Comparison of ENCODE assay signal across 21 cellular contexts in genomic region chr14:27672047-27672446, GRCh38.
DNase-seq lines count a peak whose midpoint lies in the region; ATAC-seq, FAIRE-seq and TF ChIP-seq lines count a peak whose summit lies in the region.
"Had no signal": no experiment of that assay in that cellular context is flagged by ENCODE, and none has a peak within 500 bp of the region (broad histone marks: within the 10 kb centered on the region; RNA-seq: fewer than 3 reads in every experiment).

No MANE protein-coding gene starts in this region.

- H4K20me1 ChIP-seq in PC-3 (ENCODE audit: low read length) (no peaks in the 10 kb centered on the region), endothelial cell of umbilical vein (replicated peaks; ENCODE audit: control insufficient read depth, extremely low read depth, insufficient read depth, low read length) (no peaks in the 10 kb centered on the region)

- dilution Hi-C loops in endothelial cell of umbilical vein (cut with MboI; ENCODE audit: extremely low pct_ligation_motif_present, low sequenced_read_pairs), result no loop called here

- ATAC-seq in PC-3 (peak; percentile 84), Right ventricle myocardium superior (ENCODE audit: poor library complexity) (no peak), HG02885 (IDR thresholded peaks at IDR 0.05; ENCODE audit: poor library complexity, unreplicated experiment) (no peak)
- ATAC-seq: natural killer cell treated with Interleukin-12 subunit alpha and Interleukin-12 subunit beta and Interleukin-15 and Interleukin-18, amount 100 ng/mL, for 72 hours; psoas muscle had no signal

- no peaks in the 10 kb centered on the region for H3K9me1 ChIP-seq in endothelial cell of umbilical vein (replicated peaks; ENCODE audit: control insufficient read depth, extremely low read depth, insufficient read depth, low read length)

- DNase-seq in HT1080 (ENCODE audit: low read depth), result peak; percentile 40
- DNase-seq in PC-3, result peak; percentile 22
- peak; percentile 85 for DNase-seq in endothelial cell of umbilical vein (ENCODE audit: low read depth, low spot score)
- DNase-seq in Right ventricle myocardium superior, result no peak
- no peak for DNase-seq in activated T-cell treated with anti-CD3 and anti-CD28 coated beads, Interleukin-2, amount 50 U/mL, for 48 hours
- DNase-seq in NCI-H2171 (lab: John Stamatoyannopoulos, UW), result no peak
- DNase-seq: activated CD4-positive, alpha-beta T cell treated with anti-CD3 and anti-CD28 coated beads for 48 hours; activated CD8-positive, alpha-beta memory T cell treated with anti-CD3 and anti-CD28 coated beads, Interleukin-2, amount 50 U/mL, for 4 hours; AML-193; aorta; COR-L47; foreskin fibroblast; hypothalamus; NCI-H2227 treated with DMSO at 0.1 percent for 48 hours; psoas muscle; SJCRH30; spleen; stimulated activated CD8-positive, alpha-beta memory T cell treated with anti-CD3 and anti-CD28 coated beads, Interleukin-4, amount 100 ng/mL, for 48 hours had no signal

- no peaks in the 10 kb centered on the region for H3K9me3 ChIP-seq in PC-3 (ENCODE audit: low read length)
- H3K9me3 ChIP-seq in endothelial cell of umbilical vein (replicated peaks; ENCODE audit: control insufficient read depth, insufficient read depth, low read length), result no peaks in the 10 kb centered on the region
- H3K9me3 ChIP-seq: psoas muscle, SJCRH30 had no signal

- intact Hi-C loops in PC-3 (cut with micrococcal nuclease), result loop anchor here (2.0 to 5.0 kb wide), 2 partner anchors 29 to 470 kb away; no protein-coding TSS in a partner anchor
- intact Hi-C loops in endothelial cell of umbilical vein (cut with micrococcal nuclease), result no loop called here
- intact Hi-C loops in Right ventricle myocardium superior (cut with DNase I), result no loop called here

- no peaks in the 10 kb centered on the region for H3F3A ChIP-seq in PC-3 (ENCODE audit: low read length, unreplicated experiment)

- H3K27me3 ChIP-seq in PC-3 (ENCODE audit: low read length) (no peaks in the 10 kb centered on the region), endothelial cell of umbilical vein (ENCODE audit: control insufficient read depth in 2 of 2, insufficient read depth in 2 of 2, low read length in 2 of 2) (no peaks in the 10 kb centered on the region)
- H3K27me3 ChIP-seq: SJCRH30, spleen had no signal

- no peak overlapping the region for H2AFZ ChIP-seq in PC-3 (ENCODE audit: low read length)
- no peak overlapping the region for H2AFZ ChIP-seq in endothelial cell of umbilical vein (ENCODE audit: low read depth, low read length)

- H3K27ac ChIP-seq in PC-3 (ENCODE audit: low read length) (no peak overlapping the region), endothelial cell of umbilical vein (ENCODE audit: insufficient read depth, low read depth, low read length) (peak overlapping the region; percentile 55)
- H3K27ac ChIP-seq: psoas muscle, SJCRH30, spleen had no signal

- no peaks in the 10 kb centered on the region for H3K36me3 ChIP-seq in PC-3 (ENCODE audit: low read depth, low read length)
- H3K36me3 ChIP-seq in endothelial cell of umbilical vein (ENCODE audit: control insufficient read depth in 2 of 2, extremely low read depth in 1 of 2, insufficient read depth in 2 of 2, low read length in 2 of 2), result no peaks in the 10 kb centered on the region
- H3K36me3 ChIP-seq: SJCRH30, spleen had no signal

- no peaks in the 10 kb centered on the region for H3K9me2 ChIP-seq in PC-3 (replicated peaks; ENCODE audit: low read length)

- TF ChIP-seq POLR2A in endothelial cell of umbilical vein (IDR thresholded peaks at IDR 0.05; ENCODE audit: low read depth, low read length), result no peak

- peak; percentile 50; the same call in 1 of the 2 replicates for TF ChIP-seq CTCF in PC-3 (conservative IDR thresholded peaks at IDR 0.05; ENCODE audit: low read depth, low read length)
- peak in 1 of 2 donors; percentile 8 for TF ChIP-seq CTCF in endothelial cell of umbilical vein (IDR thresholded peaks at IDR 0.05; ENCODE audit: extremely low read depth in 1 of 2, insufficient read depth in 1 of 2, low read depth in 1 of 2, low read length in 2 of 2)

- H3K79me2 ChIP-seq in PC-3 (ENCODE audit: low read length) (no peaks in the 10 kb centered on the region), endothelial cell of umbilical vein (ENCODE audit: control insufficient read depth, insufficient read depth, low read length) (no peaks in the 10 kb centered on the region)

- FAIRE-seq in endothelial cell of umbilical vein (lab: Jason Lieb, UNC), result no peak
- FAIRE-seq: G401.6 had no signal

- BruUV-seq in PC-3 (replicated peaks; lab: Mats Ljungman, UMichigan) (no TSS peak), endothelial cell of umbilical vein (replicated peaks; lab: Mats Ljungman, UMichigan) (no TSS peak)

- H3K9ac ChIP-seq in PC-3 (ENCODE audit: low read length) (no peak overlapping the region), endothelial cell of umbilical vein (replicated peaks; ENCODE audit: extremely low read depth, insufficient read depth, low read length) (peak overlapping the region; percentile 34)

- CTCF ChIA-PET in PC-3 (lab: Charles Lee) (interaction anchor here (0.8 kb wide), 1 partner anchor 395 kb away, joined by 4 read pairs; no protein-coding TSS in a partner anchor), endothelial cell of umbilical vein (lab: Charles Lee) (no interaction called here)

- H3K4me3 ChIP-seq in PC-3 (ENCODE audit: low read length) (no peak overlapping the region), endothelial cell of umbilical vein (replicated peaks in 1 of 3; ENCODE audit: insufficient read depth in 1 of 3, low read depth in 1 of 3, low read length in 3 of 3) (no peak overlapping the region)
- H3K4me3 ChIP-seq: psoas muscle, spleen had no signal

- POLR2A ChIA-PET in PC-3 (lab: Charles Lee; ENCODE audit: unreplicated experiment) (interaction anchor here (0.6 kb wide), 1 partner anchor 817 kb away, joined by 10 read pairs; no protein-coding TSS in a partner anchor), endothelial cell of umbilical vein (lab: Charles Lee) (no interaction called here)

- no peaks in the 10 kb centered on the region for H3K4me1 ChIP-seq in PC-3 (ENCODE audit: insufficient read depth, low read length)
- peaks cover 20% of the 10 kb centered on the region for H3K4me1 ChIP-seq in endothelial cell of umbilical vein (ENCODE audit: control insufficient read depth, extremely low read depth, insufficient read depth, low read length)
- H3K4me1 ChIP-seq: psoas muscle, SJCRH30, spleen had no signal

- H3K4me2 ChIP-seq in PC-3 (ENCODE audit: low read length) (no peak overlapping the region), endothelial cell of umbilical vein (ENCODE audit: insufficient read depth, low read length) (peak overlapping the region; percentile 62)

TF ChIP-seq in endothelial cell of umbilical vein, 7 proteins besides CTCF, POLR2A, EP300 and RAD21:
- peak; percentile 90 for TF ChIP-seq GATA2 (IDR thresholded peaks at IDR 0.05; ENCODE audit: insufficient read depth, insufficient read length, low read depth, low read length)
- no peak for TF ChIP-seq MAX (IDR thresholded peaks at IDR 0.05; ENCODE audit: insufficient read depth, insufficient read length)
- no peak for TF ChIP-seq EZH2 (IDR thresholded peaks at IDR 0.05; ENCODE audit: borderline replicate concordance, low read depth, low read length, severe bottlenecking)
- TF ChIP-seq MYC (IDR thresholded peaks at IDR 0.05; ENCODE audit: low read depth, low read length), result no peak
- no peak for TF ChIP-seq FOS (IDR thresholded peaks at IDR 0.05; ENCODE audit: borderline replicate concordance, insufficient read depth, low read length)
- no peak for TF ChIP-seq JUN (IDR thresholded peaks at IDR 0.05; ENCODE audit: borderline replicate concordance, insufficient read depth, insufficient read length, low read depth)
- TF ChIP-seq POLR2AphosphoS5 (IDR thresholded peaks at IDR 0.05; ENCODE audit: insufficient read depth, low read depth, low read length), result no peak

Comparison
In these comparisons a context has a peak if more than half of its experiments do, and no peak if none do; other contexts are left out.
1. DNase-seq: peak in HT1080 (single experiment), PC-3 (single experiment) and endothelial cell of umbilical vein (single experiment); none in Right ventricle myocardium superior (single experiment), activated T-cell treated with anti-CD3 and anti-CD28 coated beads, Interleukin-2, amount 50 U/mL, for 48 hours (0 of 2) and NCI-H2171 (single experiment).